Comparison of ENCODE assay signal across 9 cellular contexts in the genomic region with DNA sequence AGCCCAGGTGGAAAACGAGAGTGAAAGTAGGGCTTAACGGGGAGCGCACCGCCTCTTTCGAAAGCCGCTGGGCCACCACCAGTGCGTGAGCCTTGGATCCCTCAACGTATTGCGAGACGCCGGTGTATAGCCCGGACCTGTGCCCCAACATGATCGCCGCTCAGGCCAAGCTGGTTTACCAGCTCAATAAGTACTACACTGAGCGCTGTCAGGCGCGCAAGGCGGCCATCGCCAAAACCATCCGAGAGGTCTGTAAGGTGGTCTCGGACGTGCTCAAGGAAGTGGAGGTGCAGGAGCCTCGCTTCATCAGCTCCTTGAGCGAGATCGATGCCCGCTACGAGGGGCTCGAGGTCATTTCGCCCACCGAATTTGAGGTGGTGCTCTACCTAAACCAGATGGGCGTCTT. TPM values are rescaled to one million over a fixed set of nuclear protein-coding genes. Genes with fewer than 3 reads are reported as not detected.
DNase-seq lines count a peak whose midpoint lies in the region; ATAC-seq, FAIRE-seq and TF ChIP-seq lines count a peak whose summit lies in the region.
"Had no signal": no experiment of that assay in that cellular context is flagged by ENCODE, and none has a peak within 500 bp of the region (broad histone marks: within the 10 kb centered on the region; RNA-seq: fewer than 3 reads in every experiment).

No MANE protein-coding gene starts in this region.

- H3K4me1 Mint-ChIP-seq in neural progenitor cell, result peaks cover 52% of the 10 kb centered on the region

- TF ChIP-seq CTCF in liver (IDR thresholded peaks at IDR 0.05; ENCODE audit: low read depth, low read length, missing input control) (no peak), HepG2 (CRISPR knock-in tag; IDR thresholded peaks at IDR 0.05) (no peak), heart right ventricle (IDR thresholded peaks at IDR 0.05) (no peak), neural progenitor cell (IDR thresholded peaks at IDR 0.05) (no peak), OCI-LY7 (conservative IDR thresholded peaks at IDR 0.05; ENCODE audit: low read length) (no peak)

- peak overlapping the region; percentile 91 for H3K4me3 Mint-ChIP-seq in neural progenitor cell

- POLR2A ChIA-PET in HepG2 (lab: Yijun Ruan, JAX) (no interaction called here), OCI-LY7 (lab: Charles Lee) (no interaction called here)

- H3K9me2 ChIP-seq in OCI-LY7 (ENCODE audit: insufficient read depth, low read length), result no peaks in the 10 kb centered on the region

- BruUV-seq in HepG2 (replicated peaks; lab: Mats Ljungman, UMichigan) (no TSS peak), OCI-LY7 (replicated peaks; lab: Mats Ljungman, UMichigan) (no TSS peak)

- in situ Hi-C loops in HepG2 (cut with HindIII; ENCODE audit: extremely low pct_ligation_motif_present, low pct_unique_long_range_greater_than_20kb), result no loop called here

- intact Hi-C loops in HepG2 (cut with micrococcal nuclease; ENCODE audit: unreplicated experiment), result no loop called here
- intact Hi-C loops in heart right ventricle (cut with DNase I), result loop anchor here in 1 of 10 donors (10.0 kb wide), 1 partner anchor 288 kb away; no protein-coding TSS in a partner anchor
- intact Hi-C loops in OCI-LY7 (cut with micrococcal nuclease; ENCODE audit: unreplicated experiment), result no loop called here

- H3K4me2 ChIP-seq in HepG2 (ENCODE audit: low read depth, low read length) (no peak overlapping the region), neural progenitor cell (peak overlapping the region; percentile 98), OCI-LY7 (ENCODE audit: low read length) (no peak overlapping the region)

- peaks cover 62% of the 10 kb centered on the region for H3F3A ChIP-seq in neural progenitor cell (ENCODE audit: low read depth)

- H3K4me3 ChIP-seq in liver (ENCODE audit: low read depth in 1 of 3, low read length in 3 of 3) (peak overlapping the region; percentile 57 to 92 (median 84)), HepG2 (replicated peaks in 1 of 3; ENCODE audit: insufficient read depth in 1 of 3, low read depth in 2 of 3, low read length in 3 of 3) (no peak overlapping the region), heart right ventricle (peak overlapping the region; percentile 22 to 54 (median 48)), neural progenitor cell (peak overlapping the region; percentile 75), OCI-LY7 (ENCODE audit: low read depth, low read length, poor library complexity, severe bottlenecking) (no peak overlapping the region)

- H3K9me3 Mint-ChIP-seq in neural progenitor cell, result no peaks in the 10 kb centered on the region

- no peak for DNase-seq in HepG2 (ENCODE audit: low spot score)
- peak in 1 of 2 donors; percentile 7 for DNase-seq in heart right ventricle
- peak; percentile 72 for DNase-seq in neural progenitor cell (ENCODE audit: low spot score)
- no peak for DNase-seq in C1 segment of cervical spinal cord (lab: John Stamatoyannopoulos, UW)
- DNase-seq in epidermal melanocyte (ENCODE audit: insufficient read length, low spot score), result no peak
- no peak for DNase-seq in OCI-LY7 (ENCODE audit: low spot score)

- no peaks in the 10 kb centered on the region for H3K36me3 Mint-ChIP-seq in neural progenitor cell

- H2AFZ ChIP-seq in HepG2 (ENCODE audit: low read length), result no peak overlapping the region
- H2AFZ ChIP-seq in neural progenitor cell (replicated peaks), result no peak overlapping the region
- H2AFZ ChIP-seq in OCI-LY7 (ENCODE audit: low read length), result no peak overlapping the region

- H3K36me3 ChIP-seq in liver (ENCODE audit: control insufficient read depth in 4 of 4, insufficient read depth in 3 of 4, low read depth in 1 of 4, low read length in 3 of 4) (no peaks in the 10 kb centered on the region), HepG2 (replicated peaks in 1 of 2; ENCODE audit: control insufficient read depth in 1 of 2, insufficient read depth in 2 of 2, low read length in 2 of 2) (peaks cover 5 to 8% of the 10 kb centered on the region in 2 experiments; a peak in 2 of 5 replicates), heart right ventricle (peaks cover 0 to 8% (median 0%) of the 10 kb centered on the region in 9 donors), neural progenitor cell (no peaks in the 10 kb centered on the region), OCI-LY7 (ENCODE audit: insufficient read depth, low read length) (0 out of 2 replicates have a peak, but pooled peaks cover 6% of the 10 kb centered on the region)

- FAIRE-seq in HepG2 (lab: Jason Lieb, UNC), result no peak
- FAIRE-seq: A204.1 had no signal

- H3K4me1 ChIP-seq in liver (ENCODE audit: control insufficient read depth in 4 of 4, insufficient read depth in 4 of 4, low read length in 3 of 4) (peaks cover 1 to 31% (median 16%) of the 10 kb centered on the region in 4 donors), HepG2 (ENCODE audit: insufficient read depth, low read length) (no peaks in the 10 kb centered on the region), heart right ventricle (peaks cover 0 to 10% (median 0%) of the 10 kb centered on the region in 9 donors), neural progenitor cell (peaks cover 61% of the 10 kb centered on the region), OCI-LY7 (ENCODE audit: insufficient read depth, low read length, poor library complexity, severe bottlenecking) (no peaks in the 10 kb centered on the region)

- 30% methylated on average over 31 of the region's 31 CpGs for WGBS in liver
- WGBS in HepG2 (ENCODE audit: low lambda C conversion rate), result 97% methylated on average over 31 of the region's 31 CpGs
- 34 to 38% methylated on average over 31 of the region's 31 CpGs for WGBS in heart right ventricle, 2 donors

- peaks cover 49% of the 10 kb centered on the region for H3K27me3 Mint-ChIP-seq in neural progenitor cell (ENCODE audit: insufficient read depth, low read depth)

- TF ChIP-seq EP300 in HepG2 (IDR thresholded peaks at IDR 0.05; ENCODE audit: low read depth in 2 of 2, low read length in 2 of 2) (no peak), HepG2 (CRISPR knock-in tag; IDR thresholded peaks at IDR 0.05; ENCODE audit: borderline replicate concordance) (no peak)

- no peaks in the 10 kb centered on the region for H3K9me3 ChIP-seq in liver (ENCODE audit: control insufficient read depth in 4 of 4, low read length in 3 of 4)
- no peaks in the 10 kb centered on the region for H3K9me3 ChIP-seq in HepG2 (ENCODE audit: low read length)
- peaks cover 0 to 28% (median 0%) of the 10 kb centered on the region in 11 donors for H3K9me3 ChIP-seq in heart right ventricle
- H3K9me3 ChIP-seq in neural progenitor cell (ENCODE audit: low read depth), result no peaks in the 10 kb centered on the region
- H3K9me3 ChIP-seq in OCI-LY7 (ENCODE audit: low read length), result no peaks in the 10 kb centered on the region

- TF ChIP-seq RAD21 in liver (IDR thresholded peaks at IDR 0.05), result no peak
- no peak for TF ChIP-seq RAD21 in HepG2 (CRISPR knock-in tag; IDR thresholded peaks at IDR 0.05)

- peak overlapping the region; percentile 67 to 68 for H3K27ac ChIP-seq in liver (ENCODE audit: low read depth in 1 of 2, low read length in 2 of 2)
- no peak overlapping the region for H3K27ac ChIP-seq in HepG2 (ENCODE audit: extremely low read length, insufficient read depth, low read length)
- H3K27ac ChIP-seq in heart right ventricle, result no peak overlapping the region
- H3K27ac ChIP-seq in neural progenitor cell, result no peak overlapping the region
- H3K27ac ChIP-seq in OCI-LY7 (ENCODE audit: low read depth, low read length, poor library complexity, severe bottlenecking), result no peak overlapping the region

- H4K20me1 ChIP-seq in HepG2 (ENCODE audit: insufficient read depth, low read length) (no peaks in the 10 kb centered on the region), neural progenitor cell (ENCODE audit: low read depth) (peaks cover 26% of the 10 kb centered on the region), OCI-LY7 (ENCODE audit: insufficient read depth, low read length) (no peaks in the 10 kb centered on the region)

- TF ChIP-seq POLR2A in HepG2 (IDR thresholded peaks at IDR 0.05; ENCODE audit: insufficient read depth in 1 of 2, low read depth in 2 of 2, low read length in 2 of 2), result no peak

- H3K9ac ChIP-seq in liver (ENCODE audit: low read depth in 1 of 2, low read length in 2 of 2), result peak overlapping the region; percentile 34 to 48
- no peak overlapping the region for H3K9ac ChIP-seq in HepG2 (ENCODE audit: insufficient read depth, low read depth, low read length)
- H3K9ac ChIP-seq in neural progenitor cell, result peak overlapping the region; percentile 21

- ATAC-seq in HepG2, result no peak
- ATAC-seq in heart right ventricle, result peak in 6 of 8 donors; percentile 5 to 70 (median 38)
- no peak for ATAC-seq in GM18511 (IDR thresholded peaks at IDR 0.05; ENCODE audit: unreplicated experiment)

- H3K27me3 ChIP-seq in liver (ENCODE audit: control insufficient read depth in 4 of 4, insufficient read depth in 4 of 4, low read length in 3 of 4) (no peaks in the 10 kb centered on the region), HepG2 (ENCODE audit: control insufficient read depth in 1 of 2, insufficient read depth in 2 of 2, low read length in 2 of 2) (no peaks in the 10 kb centered on the region), heart right ventricle (peaks cover 0 to 52% (median 0%) of the 10 kb centered on the region in 7 donors), neural progenitor cell (peaks cover 48% of the 10 kb centered on the region)

- peak overlapping the region; percentile 16 for H3K27ac Mint-ChIP-seq in neural progenitor cell

- H3K79me2 ChIP-seq in HepG2 (ENCODE audit: insufficient read depth, low read length) (no peaks in the 10 kb centered on the region), neural progenitor cell (ENCODE audit: low read depth) (peaks cover 86% of the 10 kb centered on the region), OCI-LY7 (ENCODE audit: insufficient read depth, low read depth, low read length) (no peaks in the 10 kb centered on the region)

- CTCF ChIA-PET in HepG2 (lab: Yijun Ruan, JAX; ENCODE audit: low intra/inter-chr PET ratio, low total read pairs) (no interaction called here), OCI-LY7 (lab: Charles Lee; ENCODE audit: unreplicated experiment) (no interaction called here)

RNA-seq across cellular contexts. Expression of a gene that starts 0.9 kb away (rescaled TPM):
- total RNA-seq in liver, result 1 to 10 TPM in 1 of 2 donors, under 1 TPM in 1; 0.47 to 1.5 TPM
- polyA plus RNA-seq in liver, result under 1 TPM; 0.30 to 0.85 TPM
- not detected in 2 replicates for total RNA-seq in HepG2 (2016; rRNA removed; fragmentation: Illumina TruSeq; extraction: Trizol)
- not detected in 2 replicates for total RNA-seq in HepG2 (2016; cell fraction: cytosol; rRNA removed; fragmentation: Illumina TruSeq; extraction: Trizol; ENCODE audit: low read depth)
- not detected in 2 replicates for total RNA-seq in HepG2 (2016; cell fraction: insoluble cytoplasmic fraction; rRNA removed; fragmentation: Illumina TruSeq; extraction: Trizol)
- not detected in 2 replicates for total RNA-seq in HepG2 (2016; cell fraction: membrane; rRNA removed; fragmentation: Illumina TruSeq; extraction: Trizol)
- not detected in 2 replicates for total RNA-seq in HepG2 (2016; cell fraction: nucleus; rRNA removed; fragmentation: Illumina TruSeq; extraction: Trizol)
- not detected in 2 replicates for polyA plus RNA-seq in HepG2 (2011; rRNA removed)
- polyA plus RNA-seq in HepG2 (2011; cell fraction: cytosol; rRNA removed), result not detected in 2 replicates
- polyA plus RNA-seq in HepG2 (2011; cell fraction: nucleus; rRNA removed), result not detected in 2 replicates
- polyA plus RNA-seq in HepG2 (2012), result not detected in 2 replicates
- polyA plus RNA-seq in HepG2 (2016; cell fraction: cytosol; fragmentation: Illumina TruSeq; extraction: Trizol; ENCODE audit: low read depth), result not detected in 2 replicates
- not detected in 2 replicates for polyA plus RNA-seq in HepG2 (2016; cell fraction: insoluble cytoplasmic fraction; fragmentation: Illumina TruSeq; extraction: Trizol; ENCODE audit: low read depth)
- polyA plus RNA-seq in HepG2 (2016; cell fraction: membrane; fragmentation: Illumina TruSeq; extraction: Trizol; ENCODE audit: low read depth), result not detected in 2 replicates
- polyA plus RNA-seq in HepG2 (2016; cell fraction: nucleus; fragmentation: Illumina TruSeq; extraction: Trizol; ENCODE audit: insufficient read depth, low read depth), result not detected in 2 replicates
- polyA minus RNA-seq in HepG2 (2011; rRNA and poly(A)+ RNA removed; ENCODE audit: low replicate concordance), result not detected in 2 replicates
- polyA minus RNA-seq in HepG2 (2011; cell fraction: cytosol; rRNA and poly(A)+ RNA removed), result not detected in 2 replicates
- not detected in 2 replicates for polyA minus RNA-seq in HepG2 (2011; cell fraction: nucleus; rRNA and poly(A)+ RNA removed)
- under 1 TPM in 4 of 10 donors, not detected in 6; 0.09 to 0.15 (median 0.11) TPM for total RNA-seq in heart right ventricle
- polyA plus RNA-seq in heart right ventricle, result under 1 TPM; 0.03 to 0.07 TPM
- total RNA-seq in neural progenitor cell (ENCODE audit: low replicate concordance), result 38.3 and 42.1 TPM in 2 replicates
- not detected in 2 replicates for total RNA-seq in OCI-LY7 (2014; rRNA removed; shearing (Covaris generic))
- not detected in 2 replicates for total RNA-seq in OCI-LY7 (2022)

Comparison
In these comparisons a context has a peak if more than half of its experiments do, and no peak if none do; other contexts are left out.
1. H3K27ac ChIP-seq: peak in liver (2 of 2); none in HepG2 (single experiment), heart right ventricle (0 of 10), neural progenitor cell (single experiment) and OCI-LY7 (single experiment).
2. H3K4me3 ChIP-seq: peak in liver (3 of 3), heart right ventricle (10 of 10) and neural progenitor cell (single experiment); none in HepG2 (0 of 3) and OCI-LY7 (single experiment).
3. ATAC-seq: peak in heart right ventricle (6 of 8); none in HepG2 (single experiment) and GM18511 (single experiment).
4. RNA of a gene that starts 0.9 kb away (total RNA-seq): 38.3 to 42.1 TPM in neural progenitor cell; 0.47 to 1.5 TPM in liver, 0.09 to 0.15 TPM in heart right ventricle, not detected in HepG2 and not detected in OCI-LY7; every median in the first group is over 10 times any median in the second.